In genomic region chr17:28325221-28325620, GRCh38 we compare ENCODE assay signal across 28 cellular contexts. TPM values are rescaled to one million over a fixed set of nuclear protein-coding genes. Genes with fewer than 3 reads are reported as not detected.
DNase-seq lines count a peak whose midpoint lies in the region; ATAC-seq and TF ChIP-seq lines count a peak whose summit lies in the region.
"Had no signal": no experiment of that assay in that cellular context is flagged by ENCODE, and none has a peak within 500 bp of the region (broad histone marks: within the 10 kb centered on the region; RNA-seq: fewer than 3 reads in every experiment).

No MANE protein-coding gene starts in this region.

- H3K4me1 Mint-ChIP-seq in activated CD8-positive, alpha-beta memory T cell treated with anti-CD3 and anti-CD28 coated beads, Interleukin-2, amount 10 ng/mL, durations not matched to agents 7 days and 5 days: peaks cover 49% of the 10 kb centered on the region

- DNase-seq in activated CD8-positive, alpha-beta memory T cell treated with anti-CD3 and anti-CD28 coated beads, Interleukin-2, amount 50 U/mL, for 48 hours: peak; percentile 22
- no peak for DNase-seq in activated CD8-positive, alpha-beta memory T cell treated with anti-CD3 and anti-CD28 coated beads, Interleukin-2, amount 10 ng/mL, durations not matched to agents 7 days and 5 days
- DNase-seq in WERI-Rb-1: peak; percentile 77
- peak; percentile 3 for DNase-seq in left lobe of liver (ENCODE audit: low spot score)
- no peak for DNase-seq in activated CD4-positive, alpha-beta T cell treated with anti-CD3 and anti-CD28 coated beads, Interleukin-2, amount 50 U/mL, for 48 hours
- no peak for DNase-seq in caudate nucleus (lab: John Stamatoyannopoulos, UW)
- no peak for DNase-seq in esophagus muscularis mucosa (ENCODE audit: extremely low spot score)
- no peak for DNase-seq in COLO668 (lab: John Stamatoyannopoulos, UW; ENCODE audit: unreplicated experiment)
- DNase-seq: ACHN; activated B cell treated with CpG ODN at 0.5 μM for 24 hours; activated naive CD8-positive, alpha-beta T cell treated with anti-CD3 and anti-CD28 coated beads for 36 hours; CD4-positive, CD25-positive, alpha-beta regulatory T cell; DMS79; foreskin keratinocyte; IMR-90; kidney glomerular epithelial cell; MG63; naive thymus-derived CD8-positive, alpha-beta T cell; NCI-H187 treated with DMSO at 0.1 percent for 48 hours; NCI-H345; psoas muscle; SIG-M5; small intestine; stimulated activated CD4-positive, alpha-beta T cell treated with anti-CD3 and anti-CD28 coated beads, Interleukin-4, amount 100 ng/mL, for 1 hour; upper lobe of right lung had no signal

- no peak for TF ChIP-seq EP300 in esophagus muscularis mucosa (IDR thresholded peaks at IDR 0.05)

- CTCF ChIA-PET in activated CD8-positive, alpha-beta memory T cell treated with anti-CD3 and anti-CD28 coated beads, Interleukin-2, amount 10 ng/mL, durations not matched to agents 7 days and 5 days (lab: Charles Lee): no interaction called here

- H3K27me3 ChIP-seq in WERI-Rb-1 (ENCODE audit: insufficient read depth, low read depth, severe bottlenecking) (no peaks in the 10 kb centered on the region), esophagus muscularis mucosa (no peaks in the 10 kb centered on the region)
- H3K27me3 ChIP-seq: foreskin keratinocyte, MG63, upper lobe of right lung had no signal

- H3K4me3 Mint-ChIP-seq in activated CD8-positive, alpha-beta memory T cell treated with anti-CD3 and anti-CD28 coated beads, Interleukin-2, amount 10 ng/mL, durations not matched to agents 7 days and 5 days: no peak overlapping the region
- H3K4me3 Mint-ChIP-seq: activated B cell treated with CpG ODN at 0.5 μM for 24 hours; activated naive CD8-positive, alpha-beta T cell treated with anti-CD3 and anti-CD28 coated beads for 36 hours; naive thymus-derived CD8-positive, alpha-beta T cell; T-helper 1 cell treated with Interleukin-12 subunit alpha and Interleukin-12 subunit beta and Interleukin-4 antibody, amounts not matched to agents 30 μg/mL and 1 μg/mL, for 36 hours had no signal

- H3K27ac ChIP-seq in WERI-Rb-1: peak overlapping the region; percentile 81
- H3K27ac ChIP-seq in caudate nucleus (ENCODE audit: low read depth, low read length): no peak overlapping the region
- no peak overlapping the region for H3K27ac ChIP-seq in esophagus muscularis mucosa (replicated peaks in 1 of 4)
- H3K27ac ChIP-seq: epithelial cell of prostate, foreskin keratinocyte, psoas muscle, upper lobe of right lung had no signal

- no peak overlapping the region for H3K27ac Mint-ChIP-seq in activated CD8-positive, alpha-beta memory T cell treated with anti-CD3 and anti-CD28 coated beads, Interleukin-2, amount 10 ng/mL, durations not matched to agents 7 days and 5 days
- H3K27ac Mint-ChIP-seq: activated B cell treated with CpG ODN at 0.5 μM for 24 hours; activated naive CD8-positive, alpha-beta T cell treated with anti-CD3 and anti-CD28 coated beads for 36 hours; CD4-positive, CD25-positive, alpha-beta regulatory T cell; naive thymus-derived CD8-positive, alpha-beta T cell; T-helper 1 cell treated with Interleukin-12 subunit alpha and Interleukin-12 subunit beta and Interleukin-4 antibody, amounts not matched to agents 30 μg/mL and 1 μg/mL, for 36 hours had no signal

- H3K4me1 ChIP-seq in esophagus muscularis mucosa: peaks cover 0 to 2% (median under 1%) of the 10 kb centered on the region in 4 donors
- H3K4me1 ChIP-seq: psoas muscle had no signal

- no peak for TF ChIP-seq POLR2A in esophagus muscularis mucosa (IDR thresholded peaks at IDR 0.05; ENCODE audit: low read depth)

- no peak for ATAC-seq in activated CD8-positive, alpha-beta memory T cell treated with anti-CD3 and anti-CD28 coated beads, Interleukin-2, amount 10 ng/mL, durations not matched to agents 7 days and 5 days
- ATAC-seq in left lobe of liver: no peak
- ATAC-seq: foreskin keratinocyte; naive thymus-derived CD8-positive, alpha-beta T cell; psoas muscle; upper lobe of right lung had no signal

- 55% methylated on average over 5 of the region's 5 CpGs for WGBS in esophagus muscularis mucosa

- H3K4me3 ChIP-seq in WERI-Rb-1 (ENCODE audit: low read depth, low read length): peak overlapping the region; percentile 33
- H3K4me3 ChIP-seq in esophagus muscularis mucosa: no peak overlapping the region
- H3K4me3 ChIP-seq: MG63, psoas muscle, upper lobe of right lung had no signal

- no peaks in the 10 kb centered on the region for H3K9me3 Mint-ChIP-seq in activated CD8-positive, alpha-beta memory T cell treated with anti-CD3 and anti-CD28 coated beads, Interleukin-2, amount 10 ng/mL, durations not matched to agents 7 days and 5 days (ENCODE audit: low read depth)
- H3K9me3 Mint-ChIP-seq: activated B cell treated with CpG ODN at 0.5 μM for 24 hours; activated naive CD8-positive, alpha-beta T cell treated with anti-CD3 and anti-CD28 coated beads for 36 hours; CD4-positive, CD25-positive, alpha-beta regulatory T cell; naive thymus-derived CD8-positive, alpha-beta T cell; T-helper 1 cell treated with Interleukin-12 subunit alpha and Interleukin-12 subunit beta and Interleukin-4 antibody, amounts not matched to agents 30 μg/mL and 1 μg/mL, for 36 hours had no signal

- no peak for TF ChIP-seq CTCF in WERI-Rb-1 (IDR thresholded peaks at IDR 0.05; ENCODE audit: low read depth, low read length)
- TF ChIP-seq CTCF in esophagus muscularis mucosa (IDR thresholded peaks at IDR 0.05): no peak

- no peaks in the 10 kb centered on the region for H3K27me3 Mint-ChIP-seq in activated CD8-positive, alpha-beta memory T cell treated with anti-CD3 and anti-CD28 coated beads, Interleukin-2, amount 10 ng/mL, durations not matched to agents 7 days and 5 days
- H3K27me3 Mint-ChIP-seq: activated B cell treated with CpG ODN at 0.5 μM for 24 hours; activated naive CD8-positive, alpha-beta T cell treated with anti-CD3 and anti-CD28 coated beads for 36 hours; CD4-positive, CD25-positive, alpha-beta regulatory T cell; naive thymus-derived CD8-positive, alpha-beta T cell had no signal

- intact Hi-C loops in esophagus muscularis mucosa (cut with DNase I): no loop called here

- H3K36me3 Mint-ChIP-seq in activated CD8-positive, alpha-beta memory T cell treated with anti-CD3 and anti-CD28 coated beads, Interleukin-2, amount 10 ng/mL, durations not matched to agents 7 days and 5 days: peaks cover 34% of the 10 kb centered on the region

- H3K9me3 ChIP-seq in WERI-Rb-1 (ENCODE audit: severe bottlenecking) (no peaks in the 10 kb centered on the region), esophagus muscularis mucosa (no peaks in the 10 kb centered on the region)
- H3K9me3 ChIP-seq: MG63, psoas muscle, upper lobe of right lung had no signal

- H3K36me3 ChIP-seq in WERI-Rb-1 (peaks cover 77% of the 10 kb centered on the region), esophagus muscularis mucosa (peaks cover 17 to 43% (median 31%) of the 10 kb centered on the region in 4 donors)

RNA-seq across cellular contexts. Expression of gene TMEM97, which starts 6.2 kb away (rescaled TPM):
- 10 to 100 TPM; 26.2 to 39.7 TPM for total RNA-seq in activated CD8-positive, alpha-beta memory T cell treated with anti-CD3 and anti-CD28 coated beads, Interleukin-2, amount 10 ng/mL, durations not matched to agents 7 days and 5 days
- total RNA-seq in left lobe of liver: 29.6 TPM
- 10 to 100 TPM in 3 of 4 donors, 1 to 10 TPM in 1; 5.8 to 10.8 (median 10.1) TPM for total RNA-seq in esophagus muscularis mucosa

RNA-seq across cellular contexts. Expression of gene IFT20, which starts 10.1 kb away (rescaled TPM):
- 10 to 100 TPM; 20.2 to 22.8 TPM for total RNA-seq in activated CD8-positive, alpha-beta memory T cell treated with anti-CD3 and anti-CD28 coated beads, Interleukin-2, amount 10 ng/mL, durations not matched to agents 7 days and 5 days
- 24.2 TPM for total RNA-seq in left lobe of liver
- 10 to 100 TPM; 41.3 to 63.5 (median 47.0) TPM for total RNA-seq in esophagus muscularis mucosa

RNA-seq across cellular contexts. Expression of gene TNFAIP1, which starts 10.3 kb away (rescaled TPM):
- total RNA-seq in activated CD8-positive, alpha-beta memory T cell treated with anti-CD3 and anti-CD28 coated beads, Interleukin-2, amount 10 ng/mL, durations not matched to agents 7 days and 5 days: 10 to 100 TPM; 19.5 to 22.2 TPM
- total RNA-seq in left lobe of liver (28.8 TPM), esophagus muscularis mucosa (10 to 100 TPM; 23.7 to 43.8 (median 34.8) TPM)

RNA-seq across cellular contexts. Expression of gene POLDIP2, which starts 32.1 kb away (rescaled TPM):
- total RNA-seq in activated CD8-positive, alpha-beta memory T cell treated with anti-CD3 and anti-CD28 coated beads, Interleukin-2, amount 10 ng/mL, durations not matched to agents 7 days and 5 days: 10 to 100 TPM; 68.6 to 83.5 TPM
- total RNA-seq in left lobe of liver (119 TPM), esophagus muscularis mucosa (10 to 100 TPM; 67.7 to 97.5 (median 81.4) TPM)

RNA-seq across cellular contexts. Expression of gene SEBOX, which starts 39.8 kb away (rescaled TPM):
- total RNA-seq in activated CD8-positive, alpha-beta memory T cell treated with anti-CD3 and anti-CD28 coated beads, Interleukin-2, amount 10 ng/mL, durations not matched to agents 7 days and 5 days: not detected
- total RNA-seq in left lobe of liver (not detected), esophagus muscularis mucosa (not detected)
- total RNA-seq: activated B cell treated with CpG ODN at 0.5 μM for 24 hours; activated naive CD8-positive, alpha-beta T cell treated with anti-CD3 and anti-CD28 coated beads for 36 hours; CD4-positive, CD25-positive, alpha-beta regulatory T cell; foreskin keratinocyte; IMR-90; mesenteric fat pad; naive thymus-derived CD8-positive, alpha-beta T cell; psoas muscle; upper lobe of right lung had no signal

Comparison
In these comparisons a context has a peak if more than half of its experiments do, and no peak if none do; other contexts are left out.
1. DNase-seq: peak in activated CD8-positive, alpha-beta memory T cell treated with anti-CD3 and anti-CD28 coated beads, Interleukin-2, amount 50 U/mL, for 48 hours (single experiment), WERI-Rb-1 (single experiment) and left lobe of liver (single experiment); none in activated CD8-positive, alpha-beta memory T cell treated with anti-CD3 and anti-CD28 coated beads, Interleukin-2, amount 10 ng/mL, durations not matched to agents 7 days and 5 days (single experiment), activated CD4-positive, alpha-beta T cell treated with anti-CD3 and anti-CD28 coated beads, Interleukin-2, amount 50 U/mL, for 48 hours (0 of 2), caudate nucleus (0 of 61), esophagus muscularis mucosa (single experiment) and COLO668 (single experiment).